Comparison of ENCODE assay signal across 7 cellular contexts in genomic region chr17:77130521-77130920, GRCh38.
"Had no signal": no experiment of that assay in that cellular context is flagged by ENCODE, and none has a peak within 500 bp of the region (broad histone marks: within the 10 kb centered on the region; RNA-seq: fewer than 3 reads in every experiment).

No MANE protein-coding gene starts in this region.

- ATAC-seq: right lobe of liver had no signal

- DNase-seq: activated CD4-positive, alpha-beta T cell treated with anti-CD3 and anti-CD28 coated beads for 4 hours; activated naive CD4-positive, alpha-beta T cell treated with Interleukin-2 at 50 U/mL for 16 hours; endodermal cell; right lobe of liver; stimulated activated CD4-positive, alpha-beta T cell treated with anti-CD3 and anti-CD28 coated beads, Interleukin-12 subunit alpha, Interleukin-12 subunit beta, amount 100 ng/mL, for 4 hours; stimulated activated naive CD4-positive, alpha-beta T cell; WERI-Rb-1 had no signal

- H3K9me3 ChIP-seq: right lobe of liver had no signal

- H3K4me3 ChIP-seq: right lobe of liver had no signal

- H3K27ac ChIP-seq: right lobe of liver, WERI-Rb-1 had no signal

- H3K36me3 ChIP-seq: right lobe of liver, WERI-Rb-1 had no signal

- H3K27me3 ChIP-seq: right lobe of liver had no signal

- H3K4me1 ChIP-seq: right lobe of liver had no signal
